24 cellular contexts compared by ENCODE assay signal in the genomic region with DNA sequence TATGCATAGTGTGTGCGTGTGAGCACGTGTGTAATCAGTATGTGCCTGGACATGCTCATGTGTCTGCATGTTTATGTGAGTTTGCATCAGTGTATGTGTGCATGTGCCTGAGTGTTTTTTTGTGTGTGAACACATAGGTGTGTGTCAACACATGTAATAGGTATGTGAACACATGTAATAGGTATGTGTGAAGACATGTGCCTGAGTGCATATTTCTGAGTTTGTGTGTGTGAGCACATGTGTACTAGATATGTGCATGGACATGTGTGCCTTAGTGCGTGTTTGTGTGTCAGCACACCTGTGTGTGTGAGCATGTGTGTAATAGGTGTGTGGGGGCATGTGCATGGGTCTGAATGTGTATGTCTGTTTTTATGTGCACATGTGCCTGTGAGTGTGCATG. TPM values are rescaled to one million over a fixed set of nuclear protein-coding genes. Genes with fewer than 3 reads are reported as not detected.
DNase-seq lines count a peak whose midpoint lies in the region; ATAC-seq and TF ChIP-seq lines count a peak whose summit lies in the region.
"Had no signal": no experiment of that assay in that cellular context is flagged by ENCODE, and none has a peak within 500 bp of the region (broad histone marks: within the 10 kb centered on the region; RNA-seq: fewer than 3 reads in every experiment).

No MANE protein-coding gene starts in this region.

- H3K36me3 Mint-ChIP-seq in activated naive CD8-positive, alpha-beta T cell: peaks cover 3% of the 10 kb centered on the region
- H3K36me3 Mint-ChIP-seq in activated naive CD8-positive, alpha-beta T cell treated with anti-CD3 and anti-CD28 coated beads for 36 hours: peaks cover 20% of the 10 kb centered on the region
- peaks cover 11% of the 10 kb centered on the region for H3K36me3 Mint-ChIP-seq in WTC11
- peaks cover 9% of the 10 kb centered on the region for H3K36me3 Mint-ChIP-seq in mesothelial cell of epicardium
- peaks cover 20% of the 10 kb centered on the region for H3K36me3 Mint-ChIP-seq in endodermal cell (ENCODE audit: low read depth)

- no peaks in the 10 kb centered on the region for H3K27me3 Mint-ChIP-seq in activated naive CD8-positive, alpha-beta T cell
- H3K27me3 Mint-ChIP-seq in activated naive CD8-positive, alpha-beta T cell treated with anti-CD3 and anti-CD28 coated beads for 36 hours: no peaks in the 10 kb centered on the region
- no peaks in the 10 kb centered on the region for H3K27me3 Mint-ChIP-seq in WTC11 (ENCODE audit: low read depth)
- no peaks in the 10 kb centered on the region for H3K27me3 Mint-ChIP-seq in mesothelial cell of epicardium (ENCODE audit: low read depth)
- H3K27me3 Mint-ChIP-seq in endodermal cell (ENCODE audit: insufficient read depth): no peaks in the 10 kb centered on the region

- H3K9me3 Mint-ChIP-seq in activated naive CD8-positive, alpha-beta T cell (ENCODE audit: low read depth): no peaks in the 10 kb centered on the region
- H3K9me3 Mint-ChIP-seq in activated naive CD8-positive, alpha-beta T cell treated with anti-CD3 and anti-CD28 coated beads for 36 hours: peaks cover 7% of the 10 kb centered on the region
- H3K9me3 Mint-ChIP-seq in WTC11 (peaks cover 10% of the 10 kb centered on the region), mesothelial cell of epicardium (no peaks in the 10 kb centered on the region), endodermal cell (peaks cover 8% of the 10 kb centered on the region)
- H3K9me3 Mint-ChIP-seq: dendritic cell treated with granulocyte-macrophage colony-stimulating factor and Interleukin-4, amounts not matched to agents 40 ng/mL and 50 ng/mL, for 4 days had no signal

- 94 to 98% methylated on average over 3 of the region's 3 CpGs for WGBS in endodermal cell (ENCODE audit: insufficient coverage in 1 of 2, insufficient read length in 1 of 2), 2 experiments

- no peak for TF ChIP-seq CTCF in WTC11 (IDR thresholded peaks at IDR 0.05)
- no peak for TF ChIP-seq CTCF in mesothelial cell of epicardium (IDR thresholded peaks at IDR 0.05; ENCODE audit: unreplicated experiment)
- TF ChIP-seq CTCF in endodermal cell (conservative IDR thresholded peaks at IDR 0.05): no peak

- no peak overlapping the region for H3K4me3 Mint-ChIP-seq in activated naive CD8-positive, alpha-beta T cell
- H3K4me3 Mint-ChIP-seq in activated naive CD8-positive, alpha-beta T cell treated with anti-CD3 and anti-CD28 coated beads for 36 hours: no peak overlapping the region
- H3K4me3 Mint-ChIP-seq in WTC11 (no peak overlapping the region), mesothelial cell of epicardium (no peak overlapping the region), endodermal cell (no peak overlapping the region)
- H3K4me3 Mint-ChIP-seq: dendritic cell treated with granulocyte-macrophage colony-stimulating factor and Interleukin-4, amounts not matched to agents 40 ng/mL and 50 ng/mL, for 4 days had no signal

- no peaks in the 10 kb centered on the region for H3K9me3 ChIP-seq in endodermal cell (ENCODE audit: control insufficient read depth, low read length)
- H3K9me3 ChIP-seq: adrenal gland, heart right ventricle, vagina had no signal

- no peak overlapping the region for H3K9ac ChIP-seq in endodermal cell (ENCODE audit: extremely low read depth, low read length, poor library complexity, severe bottlenecking)

- DNase-seq in activated naive CD8-positive, alpha-beta T cell treated with anti-CD3 and anti-CD28 coated beads for 36 hours: no peak
- DNase-seq in WTC11 (ENCODE audit: low spot score): no peak
- DNase-seq in mesothelial cell of epicardium (ENCODE audit: low spot score in 2 of 2, unreplicated experiment in 2 of 2): no peak
- DNase-seq in NCI-H226: no peak
- no peak for DNase-seq in endodermal cell
- no peak for DNase-seq in NCI-H2196 treated with DMSO at 0.1 percent for 48 hours (lab: John Stamatoyannopoulos, UW; ENCODE audit: unreplicated experiment)
- DNase-seq: ACHN; activated CD4-positive, CD25-positive, alpha-beta regulatory T cell; activated CD8-positive, alpha-beta memory T cell treated with anti-CD3 and anti-CD28 coated beads for 24 hours; adrenal gland; GOT3; NCI-H1105; NCI-H510A treated with DMSO at 0.1 percent for 48 hours; NK-92 treated with Interleukin-12 subunit alpha and Interleukin-12 subunit beta, amount 100 ng/mL, for 24 hours had no signal

- H3K27ac ChIP-seq in endodermal cell (ENCODE audit: low read depth, low read length): no peak overlapping the region
- H3K27ac ChIP-seq: adrenal gland, heart right ventricle, vagina had no signal

- peaks cover 32% of the 10 kb centered on the region for H3K4me1 Mint-ChIP-seq in activated naive CD8-positive, alpha-beta T cell (ENCODE audit: low read depth)
- peaks cover 27% of the 10 kb centered on the region for H3K4me1 Mint-ChIP-seq in activated naive CD8-positive, alpha-beta T cell treated with anti-CD3 and anti-CD28 coated beads for 36 hours
- peaks cover 14% of the 10 kb centered on the region for H3K4me1 Mint-ChIP-seq in WTC11
- peaks cover 51% of the 10 kb centered on the region for H3K4me1 Mint-ChIP-seq in mesothelial cell of epicardium
- peaks cover 7% of the 10 kb centered on the region for H3K4me1 Mint-ChIP-seq in endodermal cell

- POLR2A ChIA-PET in WTC11 (lab: Charles Lee): no interaction called here

- CTCF ChIA-PET in WTC11 (lab: Charles Lee): no interaction called here

- no peak overlapping the region for H3K4me3 ChIP-seq in endodermal cell (ENCODE audit: low read length)
- H3K4me3 ChIP-seq: adrenal gland, heart right ventricle, vagina had no signal

- peak overlapping the region; percentile 52 for H3K27ac Mint-ChIP-seq in activated naive CD8-positive, alpha-beta T cell
- H3K27ac Mint-ChIP-seq in activated naive CD8-positive, alpha-beta T cell treated with anti-CD3 and anti-CD28 coated beads for 36 hours: no peak overlapping the region
- H3K27ac Mint-ChIP-seq in WTC11 (peak overlapping the region; percentile 43), mesothelial cell of epicardium (peak overlapping the region; percentile 4), endodermal cell (no peak overlapping the region)
- H3K27ac Mint-ChIP-seq: dendritic cell treated with granulocyte-macrophage colony-stimulating factor and Interleukin-4, amounts not matched to agents 40 ng/mL and 50 ng/mL, for 4 days had no signal

- peaks cover 1% of the 10 kb centered on the region for H3K4me1 ChIP-seq in endodermal cell (ENCODE audit: control insufficient read depth, insufficient read depth, low read length)
- H3K4me1 ChIP-seq: adrenal gland had no signal

- peaks cover 18% of the 10 kb centered on the region for H3K36me3 ChIP-seq in endodermal cell (ENCODE audit: control insufficient read depth, insufficient read depth, low read length)

- no peaks in the 10 kb centered on the region for H3K27me3 ChIP-seq in endodermal cell (ENCODE audit: control insufficient read depth, insufficient read depth, low read length, poor library complexity, severe bottlenecking)
- H3K27me3 ChIP-seq: adrenal gland, heart right ventricle, vagina had no signal

- ATAC-seq in WTC11: no peak
- no peak for ATAC-seq in HG02678 (IDR thresholded peaks at IDR 0.05; ENCODE audit: unreplicated experiment)
- ATAC-seq: heart right ventricle, left lobe of liver, Panc1 had no signal

TF ChIP-seq in WTC11, 78 proteins besides CTCF, POLR2A, EP300 and RAD21 (continues in another document):
- TF ChIP-seq HMGA2 (CRISPR knock-in tag; IDR thresholded peaks at IDR 0.05) (no peak), PRRX2 (CRISPR knock-in tag; IDR thresholded peaks at IDR 0.05) (no peak)
- TF ChIP-seq, protein P1, sequence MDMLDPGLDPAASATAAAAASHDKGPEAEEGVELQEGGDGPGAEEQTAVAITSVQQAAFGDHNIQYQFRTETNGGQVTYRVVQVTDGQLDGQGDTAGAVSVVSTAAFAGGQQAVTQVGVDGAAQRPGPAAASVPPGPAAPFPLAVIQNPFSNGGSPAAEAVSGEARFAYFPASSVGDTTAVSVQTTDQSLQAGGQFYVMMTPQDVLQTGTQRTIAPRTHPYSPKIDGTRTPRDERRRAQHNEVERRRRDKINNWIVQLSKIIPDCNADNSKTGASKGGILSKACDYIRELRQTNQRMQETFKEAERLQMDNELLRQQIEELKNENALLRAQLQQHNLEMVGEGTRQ (CRISPR knock-in tag; IDR thresholded peaks at IDR 0.05): no peak

RNA-seq across cellular contexts. Expression of a gene that starts 7.4 kb away (rescaled TPM):
- total RNA-seq in activated naive CD8-positive, alpha-beta T cell treated with anti-CD3 and anti-CD28 coated beads for 36 hours: 10 to 100 TPM; 47.1 to 53.2 TPM
- total RNA-seq in WTC11 (2021) (94.6 to 117 TPM (median 95.8 TPM) in 3 replicates), mesothelial cell of epicardium (189 to 202 TPM (median 196 TPM) in 3 replicates), endodermal cell (100 to 1,000 TPM; 115 to 118 TPM)
- 88.6 TPM for polyA plus RNA-seq in endodermal cell (2013, experiment 1 of 2)
- polyA plus RNA-seq in endodermal cell (2013, experiment 2 of 2): 73.4 TPM

RNA-seq across cellular contexts. Expression of a gene that starts 7.5 kb away (rescaled TPM):
- total RNA-seq in activated naive CD8-positive, alpha-beta T cell treated with anti-CD3 and anti-CD28 coated beads for 36 hours: 100 to 1,000 TPM; 175 to 187 TPM
- total RNA-seq in WTC11 (2021): 245 to 250 TPM (median 248 TPM) in 3 replicates
- total RNA-seq in mesothelial cell of epicardium: 141 to 149 TPM (median 142 TPM) in 3 replicates
- 100 to 1,000 TPM; 141 to 149 TPM for total RNA-seq in endodermal cell
- 215 TPM for polyA plus RNA-seq in endodermal cell (2013, experiment 1 of 2)
- polyA plus RNA-seq in endodermal cell (2013, experiment 2 of 2): 206 TPM

RNA-seq across cellular contexts. Expression of a gene that starts 24.2 kb away (rescaled TPM):
- total RNA-seq in activated naive CD8-positive, alpha-beta T cell treated with anti-CD3 and anti-CD28 coated beads for 36 hours: not detected
- 0.37 to 0.57 TPM (median 0.55 TPM) in 3 replicates for total RNA-seq in WTC11 (2021)
- total RNA-seq in mesothelial cell of epicardium: 0.84 to 1.4 TPM (median 1.2 TPM) in 3 replicates
- 1 to 10 TPM in 1 of 2 donors, under 1 TPM in 1; 0.73 to 1.2 TPM for total RNA-seq in endodermal cell
- 1.2 TPM for polyA plus RNA-seq in endodermal cell (2013, experiment 1 of 2)
- 1.2 TPM for polyA plus RNA-seq in endodermal cell (2013, experiment 2 of 2)
- total RNA-seq: endothelial cell of umbilical vein; heart right ventricle; T-helper 2 cell treated with Interferon-gamma antibody and Interleukin-4, amounts not matched to agents 100 ng/mL and 5 ng/mL, for 36 hours; vagina had no signal
- polyA plus RNA-seq: endothelial cell of umbilical vein had no signal

RNA-seq across cellular contexts. Expression of a gene that starts 27.9 kb away (rescaled TPM):
- total RNA-seq in activated naive CD8-positive, alpha-beta T cell treated with anti-CD3 and anti-CD28 coated beads for 36 hours: under 1 TPM in 1 of 2 experiments, not detected in 1; 0.28 TPM
- total RNA-seq in WTC11 (2021) (2.0 to 2.9 TPM (median 2.8 TPM) in 3 replicates), mesothelial cell of epicardium (0.59 to 0.60 TPM (median 0.60 TPM) in 3 replicates), endodermal cell (1 to 10 TPM in 1 of 2 donors, under 1 TPM in 1; 0.20 to 1.0 TPM)
- 2.3 TPM for polyA plus RNA-seq in endodermal cell (2013, experiment 1 of 2)
- 1.9 TPM for polyA plus RNA-seq in endodermal cell (2013, experiment 2 of 2)
- total RNA-seq: endothelial cell of umbilical vein, heart right ventricle, left lobe of liver, vagina had no signal
- polyA plus RNA-seq: adrenal gland, endothelial cell of umbilical vein, heart right ventricle had no signal

RNA-seq across cellular contexts. Expression of a gene that starts 53.9 kb away (rescaled TPM):
- not detected for total RNA-seq in activated naive CD8-positive, alpha-beta T cell treated with anti-CD3 and anti-CD28 coated beads for 36 hours
- total RNA-seq in WTC11 (2021): not detected in 3 replicates
- total RNA-seq in mesothelial cell of epicardium: 0.11 TPM in 1 of 3 replicates, not detected in the others
- not detected for total RNA-seq in endodermal cell
- polyA plus RNA-seq in endodermal cell (2013, experiment 1 of 2): not detected
- 0.08 TPM for polyA plus RNA-seq in endodermal cell (2013, experiment 2 of 2)
- total RNA-seq: endothelial cell of umbilical vein, HT-29 had no signal

Comparison
In these comparisons a context has a peak if more than half of its experiments do, and no peak if none do; other contexts are left out.
1. H3K27ac Mint-ChIP-seq: peak in activated naive CD8-positive, alpha-beta T cell (single experiment), WTC11 (single experiment) and mesothelial cell of epicardium (single experiment); none in activated naive CD8-positive, alpha-beta T cell treated with anti-CD3 and anti-CD28 coated beads for 36 hours (single experiment) and endodermal cell (single experiment).